ENCODE assay signal across 20 cellular contexts in the genomic region with DNA sequence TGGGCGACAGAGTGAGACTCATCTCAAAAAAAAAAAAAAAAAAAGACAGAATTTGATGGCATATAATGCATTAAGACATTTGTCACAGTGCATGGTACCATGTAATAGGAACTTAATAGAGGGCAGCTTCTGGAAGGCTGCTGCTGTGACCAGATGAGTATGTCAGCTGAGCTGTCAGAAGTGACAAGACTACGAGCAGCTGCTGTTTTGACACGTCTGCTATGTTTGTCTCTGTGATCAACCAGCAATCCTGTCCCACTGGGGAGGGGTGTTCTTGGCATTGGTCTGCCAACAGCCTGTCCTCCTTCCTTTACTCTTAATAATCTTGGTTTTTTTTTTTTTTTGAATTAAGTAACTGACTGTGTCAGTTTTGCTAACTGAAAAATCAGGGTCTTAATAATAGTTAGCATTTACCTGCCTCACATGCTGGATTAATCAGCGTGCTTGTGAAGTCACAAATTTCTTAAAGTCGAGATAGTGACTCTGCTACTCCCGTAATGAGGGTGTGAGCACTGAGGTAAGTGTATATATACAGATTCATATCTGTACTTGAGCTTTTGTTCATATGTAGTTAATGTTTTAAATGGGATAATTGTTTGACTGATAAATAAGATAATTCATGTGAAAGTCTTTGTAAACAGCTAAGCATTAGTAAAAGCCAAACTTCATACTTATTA.
DNase-seq lines count a peak whose midpoint lies in the region; ATAC-seq, FAIRE-seq and TF ChIP-seq lines count a peak whose summit lies in the region.
"Had no signal": no experiment of that assay in that cellular context is flagged by ENCODE, and none has a peak within 500 bp of the region (broad histone marks: within the 10 kb centered on the region; RNA-seq: fewer than 3 reads in every experiment).

No MANE protein-coding gene starts in this region.

- H3K4me3 ChIP-seq in right cardiac atrium (ENCODE audit: low read length) (no peak overlapping the region), right atrium auricular region (no peak overlapping the region), GM12878 (no peak overlapping the region), neural cell (ENCODE audit: low read length) (no peak overlapping the region), body of pancreas (no peak overlapping the region)
- H3K4me3 ChIP-seq: Peyer's patch had no signal

- TF ChIP-seq EP300 in GM12878 (IDR thresholded peaks at IDR 0.05; ENCODE audit: borderline replicate concordance in 1 of 2, control insufficient read depth in 1 of 2, low read depth in 2 of 2, low read length in 2 of 2) (no peak; a peak in 1 of 4 replicates), neural cell (conservative IDR thresholded peaks at IDR 0.05; ENCODE audit: poor library complexity, severe bottlenecking) (peak; percentile 71)

- intact Hi-C loops in right cardiac atrium (cut with DNase I) = no loop called here
- intact Hi-C loops in GM12878 (cut with micrococcal nuclease; ENCODE audit: unreplicated experiment) = no loop called here
- intact Hi-C loops in body of pancreas (cut with DNase I) = no loop called here

- no peaks in the 10 kb centered on the region for H3K79me2 ChIP-seq in GM12878 (ENCODE audit: control insufficient read depth, insufficient read depth, low read length)
- H3K79me2 ChIP-seq in neural cell (replicated peaks; ENCODE audit: insufficient read depth, low read length) = no peaks in the 10 kb centered on the region

- 52% methylated on average over 6 of the region's 6 CpGs for WGBS in right cardiac atrium
- WGBS in GM12878 (ENCODE audit: insufficient coverage, insufficient replicate concordance, low lambda C conversion rate, missing lambda C conversion rate) = 8% methylated on average over 6 of the region's 6 CpGs
- WGBS in body of pancreas, 2 donors = 48 to 51% methylated on average over 6 of the region's 6 CpGs

- H3K27me3 ChIP-seq in right cardiac atrium (ENCODE audit: control insufficient read depth, insufficient read depth) (no peaks in the 10 kb centered on the region), right atrium auricular region (no peaks in the 10 kb centered on the region), GM12878 (replicated peaks in 1 of 2; ENCODE audit: control insufficient read depth in 2 of 2, insufficient read depth in 2 of 2, low read length in 1 of 2) (no peaks in the 10 kb centered on the region), neural cell (ENCODE audit: insufficient read depth, low read depth, low read length) (no peaks in the 10 kb centered on the region), body of pancreas (no peaks in the 10 kb centered on the region)
- H3K27me3 ChIP-seq: MG63, Peyer's patch had no signal

- FAIRE-seq in GM12878 (lab: Jason Lieb, UNC) (no peak), GM12891 (lab: Jason Lieb, UNC) (no peak)
- FAIRE-seq: D721Med, H1 had no signal

- no peaks in the 10 kb centered on the region for H3K9me2 ChIP-seq in neural cell (ENCODE audit: insufficient read depth, low read length)
- H3K9me2 ChIP-seq: SK-N-SH had no signal

- POLR2A ChIA-PET in GM12878 (lab: Charles Lee) = interaction anchor here (0.6 to 6.1 kb wide), 32 partner anchors 8 to 1948 kb away, joined by 3 to 100 read pairs (median 4); no protein-coding TSS in a partner anchor

- H3K36me3 ChIP-seq in right atrium auricular region (no peaks in the 10 kb centered on the region), GM12878 (ENCODE audit: control insufficient read depth in 2 of 2, insufficient read depth in 2 of 2, low read length in 1 of 2) (no peaks in the 10 kb centered on the region), neural cell (ENCODE audit: insufficient read depth, low read length) (no peaks in the 10 kb centered on the region), body of pancreas (replicated peaks in 1 of 2; ENCODE audit: insufficient read depth in 1 of 2, low read depth in 2 of 2) (no peaks in the 10 kb centered on the region)
- H3K36me3 ChIP-seq: MG63, Peyer's patch had no signal

- H4K20me1 ChIP-seq in GM12878 (ENCODE audit: control insufficient read depth, insufficient read depth) (no peaks in the 10 kb centered on the region), neural cell (ENCODE audit: insufficient read depth) (no peaks in the 10 kb centered on the region)

- RAD21 ChIA-PET in GM12878 (lab: Charles Lee; ENCODE audit: unreplicated experiment) = interaction anchor here (0.6 to 9.5 kb wide), 35 partner anchors 9 to 366 kb away, joined by 3 to 197 read pairs (median 8); no protein-coding TSS in a partner anchor

- DNase-seq in right cardiac atrium (peak in 1 of 3 donors; percentile 14), right atrium auricular region (ENCODE audit: low spot score) (no peak), GM12878 (ENCODE audit: low read depth, low spot score) (no peak), body of pancreas (no peak), GM12891 (ENCODE audit: insufficient read length, low spot score) (no peak), cerebellar cortex (ENCODE audit: low spot score) (no peak)
- DNase-seq: C1 segment of cervical spinal cord; CD8-positive, alpha-beta memory T cell; Kasumi-1; MG63; NCI-H1048; NCI-H1436; NCI-H2227 treated with DMSO at 0.1 percent for 48 hours; NK-92 treated with Interleukin-12 subunit alpha and Interleukin-12 subunit beta, amount 100 ng/mL, for 24 hours; Peyer's patch; Right ventricle myocardium superior; SK-N-SH had no signal

- no peaks in the 10 kb centered on the region for H3K4me1 ChIP-seq in right cardiac atrium (ENCODE audit: control insufficient read depth, insufficient read depth, low read length)
- H3K4me1 ChIP-seq in right atrium auricular region = no peaks in the 10 kb centered on the region
- H3K4me1 ChIP-seq in GM12878 (ENCODE audit: control insufficient read depth, insufficient read depth, low read length) = no peaks in the 10 kb centered on the region
- no peaks in the 10 kb centered on the region for H3K4me1 ChIP-seq in body of pancreas
- H3K4me1 ChIP-seq: Peyer's patch had no signal

- H3K9me3 ChIP-seq in right cardiac atrium (ENCODE audit: control insufficient read depth, low read length) = no peaks in the 10 kb centered on the region
- no peaks in the 10 kb centered on the region for H3K9me3 ChIP-seq in right atrium auricular region
- H3K9me3 ChIP-seq in GM12878 (replicated peaks; ENCODE audit: control insufficient read depth, insufficient read depth, low read length) = no peaks in the 10 kb centered on the region
- H3K9me3 ChIP-seq in neural cell (ENCODE audit: low read length) = no peaks in the 10 kb centered on the region
- no peaks in the 10 kb centered on the region for H3K9me3 ChIP-seq in body of pancreas
- H3K9me3 ChIP-seq: MG63, Peyer's patch, SK-N-SH had no signal

- H2AFZ ChIP-seq in GM12878 (ENCODE audit: control insufficient read depth, low read depth, low read length) (no peak overlapping the region), neural cell (ENCODE audit: low read depth, low read length) (no peak overlapping the region)

- no peak overlapping the region for H3K4me2 ChIP-seq in GM12878 (ENCODE audit: control insufficient read depth, insufficient read depth)
- no peak overlapping the region for H3K4me2 ChIP-seq in neural cell (ENCODE audit: low read length)
- H3K4me2 ChIP-seq: SK-N-SH had no signal

- H3K9ac ChIP-seq in GM12878 (ENCODE audit: control insufficient read depth, insufficient read depth, low read length) (no peak overlapping the region), neural cell (ENCODE audit: low read length) (no peak overlapping the region)
- H3K9ac ChIP-seq: SK-N-SH had no signal

- CTCF ChIA-PET in GM12878 (lab: Yijun Ruan, JAX) = interaction anchor here (0.7 to 6.0 kb wide), 26 partner anchors 8 to 153 kb away, joined by 3 to 57 read pairs (median 5); no protein-coding TSS in a partner anchor

- TF ChIP-seq CTCF in right atrium auricular region (IDR thresholded peaks at IDR 0.05) (no peak), GM12878 (IDR thresholded peaks at IDR 0.05 in 2 of 3, conservative IDR thresholded peaks at IDR 0.05 in 1 of 3; ENCODE audit: control insufficient read depth in 2 of 3, extremely low read depth in 1 of 3, insufficient read depth in 1 of 3, low read depth in 3 of 3, low read length in 3 of 3) (no peak), neural cell (IDR thresholded peaks at IDR 0.05; ENCODE audit: poor library complexity, severe bottlenecking) (no peak), body of pancreas (IDR thresholded peaks at IDR 0.05) (no peak)

- TF ChIP-seq RAD21 in GM12878 (IDR thresholded peaks at IDR 0.05; ENCODE audit: insufficient read depth, low read depth, low read length) = no peak
- TF ChIP-seq RAD21 in neural cell (conservative IDR thresholded peaks at IDR 0.05) = no peak

- BruUV-seq in GM12878 (replicated peaks; lab: Mats Ljungman, UMichigan) = no TSS peak

- in situ Hi-C loops in GM12878 (cut with MboI) = no loop called here

- TF ChIP-seq POLR2A in GM12878 (IDR thresholded peaks at IDR 0.05; ENCODE audit: low read depth, low read length) (no peak), body of pancreas (IDR thresholded peaks at IDR 0.05) (no peak), GM12891 (IDR thresholded peaks at IDR 0.05; ENCODE audit: low read depth, low read length) (no peak)

- H3K27ac ChIP-seq in right cardiac atrium (ENCODE audit: low read length) (no peak overlapping the region), right atrium auricular region (no peak overlapping the region), GM12878 (ENCODE audit: control insufficient read depth, insufficient read depth) (no peak overlapping the region), neural cell (ENCODE audit: low read length) (no peak overlapping the region), body of pancreas (no peak overlapping the region)
- H3K27ac ChIP-seq: Peyer's patch had no signal

- ATAC-seq in right cardiac atrium = peak; percentile 78 to 86
- ATAC-seq in GM12878 = peak; percentile 60
- ATAC-seq in body of pancreas = no peak

- SMC1A ChIA-PET in GM12878 (lab: Charles Lee; ENCODE audit: uncharacterized antibody, unreplicated experiment) = interaction anchor here (0.7 to 19.4 kb wide), 25 partner anchors 8 to 732 kb away, joined by 3 to 370 read pairs (median 10); no protein-coding TSS in a partner anchor

- H3F3A ChIP-seq in neural cell (ENCODE audit: insufficient read depth, low read length, poor library complexity, severe bottlenecking) = no peaks in the 10 kb centered on the region

TF ChIP-seq in GM12878, 131 proteins besides CTCF, POLR2A, EP300 and RAD21 (continues in another document):
- TF ChIP-seq CHD1 (IDR thresholded peaks at IDR 0.05; ENCODE audit: low read depth, low read length) = no peak

TF ChIP-seq in neural cell, 6 proteins besides CTCF, POLR2A, EP300 and RAD21 (continues in another document):
- no peak for TF ChIP-seq MXI1 (conservative IDR thresholded peaks at IDR 0.05; ENCODE audit: poor library complexity, severe bottlenecking)
- peak; percentile 48 for TF ChIP-seq POLR2AphosphoS5 (IDR thresholded peaks at IDR 0.05)
- no peak for TF ChIP-seq SMC3 (conservative IDR thresholded peaks at IDR 0.05; ENCODE audit: poor library complexity)

TF ChIP-seq in GM12891, 5 proteins besides CTCF, POLR2A, EP300 and RAD21:
- no peak for TF ChIP-seq POU2F2 (IDR thresholded peaks at IDR 0.05; ENCODE audit: low read depth, low read length)
